Comparison of ENCODE assay signal across 10 cellular contexts in genomic region chr6:35046862-35047261, GRCh38.
DNase-seq lines count a peak whose midpoint lies in the region; ATAC-seq and TF ChIP-seq lines count a peak whose summit lies in the region.
"Had no signal": no experiment of that assay in that cellular context is flagged by ENCODE, and none has a peak within 500 bp of the region (broad histone marks: within the 10 kb centered on the region; RNA-seq: fewer than 3 reads in every experiment).

No MANE protein-coding gene starts in this region.

- H3K27ac ChIP-seq in endodermal cell (ENCODE audit: low read depth, low read length), result peak overlapping the region; percentile 97
- H3K27ac ChIP-seq in neural progenitor cell, result no peak overlapping the region

- intact Hi-C loops in Right ventricle myocardium inferior (cut with DNase I), result no loop called here
- intact Hi-C loops in cardiac septum (cut with DNase I), result no loop called here

- no peak for TF ChIP-seq CTCF in endodermal cell (conservative IDR thresholded peaks at IDR 0.05)
- TF ChIP-seq CTCF in neural progenitor cell (IDR thresholded peaks at IDR 0.05), result no peak

- H3K79me2 ChIP-seq in neural progenitor cell (ENCODE audit: low read depth), result no peaks in the 10 kb centered on the region

- H4K20me1 ChIP-seq in neural progenitor cell (ENCODE audit: low read depth), result peaks cover 5% of the 10 kb centered on the region

- DNase-seq in Right ventricle myocardium inferior (ENCODE audit: missing footprints), result no peak
- no peak for DNase-seq in cardiac septum (ENCODE audit: low spot score)
- DNase-seq in endodermal cell, result no peak
- no peak for DNase-seq in neural progenitor cell (ENCODE audit: low spot score)
- DNase-seq in ureter (ENCODE audit: low spot score), result no peak
- DNase-seq in cerebellar cortex (ENCODE audit: low spot score), result no peak
- DNase-seq: activated CD4-positive, CD25-positive, alpha-beta regulatory T cell had no signal

- 94% methylated on average over 1 of the region's 1 CpG; no CpG with 5 or more reads in 1 of the 2 experiments for WGBS in endodermal cell (ENCODE audit: insufficient coverage in 1 of 2, insufficient read length in 1 of 2), 2 experiments

- H3K27me3 ChIP-seq in endodermal cell (ENCODE audit: control insufficient read depth, insufficient read depth, low read length, poor library complexity, severe bottlenecking) (no peaks in the 10 kb centered on the region), neural progenitor cell (no peaks in the 10 kb centered on the region)

- H3K4me3 Mint-ChIP-seq in endodermal cell (no peak overlapping the region), neural progenitor cell (no peak overlapping the region)

- no peaks in the 10 kb centered on the region for H3K27me3 Mint-ChIP-seq in endodermal cell (ENCODE audit: insufficient read depth)
- H3K27me3 Mint-ChIP-seq in neural progenitor cell (ENCODE audit: insufficient read depth, low read depth), result peaks cover 5% of the 10 kb centered on the region

- H3K9ac ChIP-seq in endodermal cell (ENCODE audit: extremely low read depth, low read length, poor library complexity, severe bottlenecking), result no peak overlapping the region
- H3K9ac ChIP-seq in neural progenitor cell, result no peak overlapping the region

- H3K4me3 ChIP-seq in endodermal cell (ENCODE audit: low read length) (no peak overlapping the region), neural progenitor cell (no peak overlapping the region)
- H3K4me3 ChIP-seq: GM12878 had no signal

- peak overlapping the region; percentile 69 for H3K4me2 ChIP-seq in neural progenitor cell

- no peak overlapping the region for H3K27ac Mint-ChIP-seq in endodermal cell
- peak overlapping the region; percentile 75 for H3K27ac Mint-ChIP-seq in neural progenitor cell

- no peaks in the 10 kb centered on the region for H3K9me3 Mint-ChIP-seq in endodermal cell
- no peaks in the 10 kb centered on the region for H3K9me3 Mint-ChIP-seq in neural progenitor cell

- no peaks in the 10 kb centered on the region for H3K9me3 ChIP-seq in endodermal cell (ENCODE audit: control insufficient read depth, low read length)
- H3K9me3 ChIP-seq in neural progenitor cell (ENCODE audit: low read depth), result no peaks in the 10 kb centered on the region

- peaks cover 12% of the 10 kb centered on the region for H3K4me1 ChIP-seq in endodermal cell (ENCODE audit: control insufficient read depth, insufficient read depth, low read length)
- H3K4me1 ChIP-seq in neural progenitor cell, result peaks cover 66% of the 10 kb centered on the region

- H2AFZ ChIP-seq in neural progenitor cell (replicated peaks), result no peak overlapping the region

- H3K4me1 Mint-ChIP-seq in endodermal cell, result peaks cover 47% of the 10 kb centered on the region
- H3K4me1 Mint-ChIP-seq in neural progenitor cell, result peaks cover 5% of the 10 kb centered on the region

- peaks cover 15% of the 10 kb centered on the region for H3K36me3 Mint-ChIP-seq in endodermal cell (ENCODE audit: low read depth)
- H3K36me3 Mint-ChIP-seq in neural progenitor cell, result no peaks in the 10 kb centered on the region

- H3K36me3 ChIP-seq in endodermal cell (ENCODE audit: control insufficient read depth, insufficient read depth, low read length) (peaks cover 7% of the 10 kb centered on the region), neural progenitor cell (no peaks in the 10 kb centered on the region)

- peak; percentile 34 for ATAC-seq in Right ventricle myocardium inferior
- ATAC-seq in GM21447 (IDR thresholded peaks at IDR 0.05; ENCODE audit: unreplicated experiment), result no peak
- ATAC-seq in HG03139 (IDR thresholded peaks at IDR 0.05; ENCODE audit: unreplicated experiment), result no peak
- ATAC-seq: GM12878 had no signal

- peaks cover 52% of the 10 kb centered on the region for H3F3A ChIP-seq in neural progenitor cell (ENCODE audit: low read depth)
